ENCODE assay signal across 1 cellular context in the genomic region with DNA sequence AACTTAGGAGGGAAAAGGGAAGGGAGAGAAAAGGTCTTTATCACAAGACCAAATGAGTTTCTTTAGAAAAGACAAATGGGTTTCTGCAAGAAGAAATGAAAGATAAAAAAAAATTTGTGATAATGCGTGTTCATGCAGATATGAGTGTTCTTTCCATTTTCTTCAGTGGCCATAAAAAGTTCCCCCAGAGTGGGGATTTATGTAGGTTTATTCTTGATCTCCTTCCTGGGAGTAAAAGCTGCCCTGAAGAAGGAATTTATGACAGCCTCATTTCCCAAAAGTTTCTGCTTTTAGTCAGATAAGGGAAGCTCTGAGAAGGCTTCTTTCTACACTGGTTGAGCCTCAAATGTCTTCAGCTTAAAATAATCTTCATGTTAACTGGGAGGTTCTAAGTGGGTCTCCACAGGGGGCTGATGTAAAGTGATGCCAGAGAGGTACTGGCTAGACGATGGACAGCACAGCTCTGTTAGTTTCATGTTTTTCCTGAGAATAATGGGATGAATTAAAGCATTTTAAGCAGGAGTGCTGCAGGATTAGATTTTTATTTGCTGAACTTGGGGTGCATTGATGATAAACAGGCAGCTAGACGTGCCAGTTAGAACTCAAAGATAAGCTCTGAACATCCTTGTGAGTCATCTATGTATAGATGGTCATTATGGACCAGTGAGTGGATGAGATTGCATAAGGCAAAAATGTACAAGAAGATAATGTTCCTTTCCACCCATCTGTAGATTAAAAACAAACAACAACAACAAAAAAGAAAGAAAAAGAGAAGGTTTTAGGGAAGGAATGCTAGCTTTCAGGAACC.
TF ChIP-seq lines count a peak whose summit lies in the region.

No MANE protein-coding gene starts in this region.

TF ChIP-seq in K562, 482 proteins besides CTCF, POLR2A, EP300 and RAD21 (continued from another document and continues in another):
- TF ChIP-seq, protein P1, sequence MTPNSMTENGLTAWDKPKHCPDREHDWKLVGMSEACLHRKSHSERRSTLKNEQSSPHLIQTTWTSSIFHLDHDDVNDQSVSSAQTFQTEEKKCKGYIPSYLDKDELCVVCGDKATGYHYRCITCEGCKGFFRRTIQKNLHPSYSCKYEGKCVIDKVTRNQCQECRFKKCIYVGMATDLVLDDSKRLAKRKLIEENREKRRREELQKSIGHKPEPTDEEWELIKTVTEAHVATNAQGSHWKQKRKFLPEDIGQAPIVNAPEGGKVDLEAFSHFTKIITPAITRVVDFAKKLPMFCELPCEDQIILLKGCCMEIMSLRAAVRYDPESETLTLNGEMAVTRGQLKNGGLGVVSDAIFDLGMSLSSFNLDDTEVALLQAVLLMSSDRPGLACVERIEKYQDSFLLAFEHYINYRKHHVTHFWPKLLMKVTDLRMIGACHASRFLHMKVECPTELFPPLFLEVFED (CRISPR knock-in tag; conservative IDR thresholded peaks at IDR 0.05), result no peak
- TF ChIP-seq, protein P2, sequence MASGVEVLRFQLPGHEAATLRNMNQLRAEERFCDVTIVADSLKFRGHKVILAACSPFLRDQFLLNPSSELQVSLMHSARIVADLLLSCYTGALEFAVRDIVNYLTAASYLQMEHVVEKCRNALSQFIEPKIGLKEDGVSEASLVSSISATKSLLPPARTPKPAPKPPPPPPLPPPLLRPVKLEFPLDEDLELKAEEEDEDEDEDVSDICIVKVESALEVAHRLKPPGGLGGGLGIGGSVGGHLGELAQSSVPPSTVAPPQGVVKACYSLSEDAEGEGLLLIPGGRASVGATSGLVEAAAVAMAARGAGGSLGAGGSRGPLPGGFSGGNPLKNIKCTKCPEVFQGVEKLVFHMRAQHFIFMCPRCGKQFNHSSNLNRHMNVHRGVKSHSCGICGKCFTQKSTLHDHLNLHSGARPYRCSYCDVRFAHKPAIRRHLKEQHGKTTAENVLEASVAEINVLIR (CRISPR knock-in tag; IDR thresholded peaks at IDR 0.05), result no peak
- no peak for TF ChIP-seq ESRRB (CRISPR knock-in tag; IDR thresholded peaks at IDR 0.05; ENCODE audit: borderline replicate concordance)
- TF ChIP-seq, protein P3, sequence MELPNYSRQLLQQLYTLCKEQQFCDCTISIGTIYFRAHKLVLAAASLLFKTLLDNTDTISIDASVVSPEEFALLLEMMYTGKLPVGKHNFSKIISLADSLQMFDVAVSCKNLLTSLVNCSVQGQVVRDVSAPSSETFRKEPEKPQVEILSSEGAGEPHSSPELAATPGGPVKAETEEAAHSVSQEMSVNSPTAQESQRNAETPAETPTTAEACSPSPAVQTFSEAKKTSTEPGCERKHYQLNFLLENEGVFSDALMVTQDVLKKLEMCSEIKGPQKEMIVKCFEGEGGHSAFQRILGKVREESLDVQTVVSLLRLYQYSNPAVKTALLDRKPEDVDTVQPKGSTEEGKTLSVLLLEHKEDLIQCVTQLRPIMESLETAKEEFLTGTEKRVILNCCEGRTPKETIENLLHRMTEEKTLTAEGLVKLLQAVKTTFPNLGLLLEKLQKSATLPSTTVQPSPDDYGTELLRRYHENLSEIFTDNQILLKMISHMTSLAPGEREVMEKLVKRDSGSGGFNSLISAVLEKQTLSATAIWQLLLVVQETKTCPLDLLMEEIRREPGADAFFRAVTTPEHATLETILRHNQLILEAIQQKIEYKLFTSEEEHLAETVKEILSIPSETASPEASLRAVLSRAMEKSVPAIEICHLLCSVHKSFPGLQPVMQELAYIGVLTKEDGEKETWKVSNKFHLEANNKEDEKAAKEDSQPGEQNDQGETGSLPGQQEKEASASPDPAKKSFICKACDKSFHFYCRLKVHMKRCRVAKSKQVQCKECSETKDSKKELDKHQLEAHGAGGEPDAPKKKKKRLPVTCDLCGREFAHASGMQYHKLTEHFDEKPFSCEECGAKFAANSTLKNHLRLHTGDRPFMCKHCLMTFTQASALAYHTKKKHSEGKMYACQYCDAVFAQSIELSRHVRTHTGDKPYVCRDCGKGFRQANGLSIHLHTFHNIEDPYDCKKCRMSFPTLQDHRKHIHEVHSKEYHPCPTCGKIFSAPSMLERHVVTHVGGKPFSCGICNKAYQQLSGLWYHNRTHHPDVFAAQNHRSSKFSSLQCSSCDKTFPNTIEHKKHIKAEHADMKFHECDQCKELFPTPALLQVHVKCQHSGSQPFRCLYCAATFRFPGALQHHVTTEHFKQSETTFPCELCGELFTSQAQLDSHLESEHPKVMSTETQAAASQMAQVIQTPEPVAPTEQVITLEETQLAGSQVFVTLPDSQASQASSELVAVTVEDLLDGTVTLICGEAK (IDR thresholded peaks at IDR 0.05), result no peak
- TF ChIP-seq, protein P3 (CRISPR knock-in tag; IDR thresholded peaks at IDR 0.05), result no peak
- TF ChIP-seq RFX7 (CRISPR knock-in tag; IDR thresholded peaks at IDR 0.05), result no peak
- TF ChIP-seq NCOR1 (IDR thresholded peaks at IDR 0.05), result peak; percentile 55; the same call in 1 of the 2 replicates
- TF ChIP-seq PURB (CRISPR knock-in tag; IDR thresholded peaks at IDR 0.05; ENCODE audit: low read depth), result no peak
- TF ChIP-seq KDM4B (IDR thresholded peaks at IDR 0.05; ENCODE audit: borderline replicate concordance in 2 of 2, low read depth in 1 of 2), result no peak
- TF ChIP-seq ZNF124 (CRISPR knock-in tag; IDR thresholded peaks at IDR 0.05), result no peak
- TF ChIP-seq RCOR1 (IDR thresholded peaks at IDR 0.05; ENCODE audit: borderline replicate concordance in 1 of 2, low read depth in 2 of 2, low read length in 2 of 2), result peak in 1 of 2 experiments; percentile 88; a peak in 2 of 4 replicates
- TF ChIP-seq DPF2 (IDR thresholded peaks at IDR 0.05), result peak; percentile 56
- no peak for TF ChIP-seq YBX1 (IDR thresholded peaks at IDR 0.05)
- TF ChIP-seq, protein P4, sequence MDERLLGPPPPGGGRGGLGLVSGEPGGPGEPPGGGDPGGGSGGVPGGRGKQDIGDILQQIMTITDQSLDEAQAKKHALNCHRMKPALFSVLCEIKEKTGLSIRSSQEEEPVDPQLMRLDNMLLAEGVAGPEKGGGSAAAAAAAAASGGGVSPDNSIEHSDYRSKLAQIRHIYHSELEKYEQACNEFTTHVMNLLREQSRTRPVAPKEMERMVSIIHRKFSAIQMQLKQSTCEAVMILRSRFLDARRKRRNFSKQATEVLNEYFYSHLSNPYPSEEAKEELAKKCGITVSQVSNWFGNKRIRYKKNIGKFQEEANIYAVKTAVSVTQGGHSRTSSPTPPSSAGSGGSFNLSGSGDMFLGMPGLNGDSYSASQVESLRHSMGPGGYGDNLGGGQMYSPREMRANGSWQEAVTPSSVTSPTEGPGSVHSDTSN (CRISPR knock-in tag; IDR thresholded peaks at IDR 0.05; ENCODE audit: low read depth), result no peak
- TF ChIP-seq, protein P4 (tag; conservative IDR thresholded peaks at IDR 0.05; ENCODE audit: low read depth), result 0 out of 2 replicates have a peak, but pooled peaks have one; percentile 22
- TF ChIP-seq ZNF263 (CRISPR knock-in tag; IDR thresholded peaks at IDR 0.05; ENCODE audit: borderline replicate concordance), result no peak
- TF ChIP-seq CBFA2T3 (IDR thresholded peaks at IDR 0.05), result peak; percentile 89
- TF ChIP-seq KDM1A (IDR thresholded peaks at IDR 0.05), result peak; percentile 88 to 89
- no peak for TF ChIP-seq MYNN (IDR thresholded peaks at IDR 0.05)
- TF ChIP-seq MYNN (CRISPR knock-in tag; IDR thresholded peaks at IDR 0.05), result no peak
- TF ChIP-seq, protein P5, sequence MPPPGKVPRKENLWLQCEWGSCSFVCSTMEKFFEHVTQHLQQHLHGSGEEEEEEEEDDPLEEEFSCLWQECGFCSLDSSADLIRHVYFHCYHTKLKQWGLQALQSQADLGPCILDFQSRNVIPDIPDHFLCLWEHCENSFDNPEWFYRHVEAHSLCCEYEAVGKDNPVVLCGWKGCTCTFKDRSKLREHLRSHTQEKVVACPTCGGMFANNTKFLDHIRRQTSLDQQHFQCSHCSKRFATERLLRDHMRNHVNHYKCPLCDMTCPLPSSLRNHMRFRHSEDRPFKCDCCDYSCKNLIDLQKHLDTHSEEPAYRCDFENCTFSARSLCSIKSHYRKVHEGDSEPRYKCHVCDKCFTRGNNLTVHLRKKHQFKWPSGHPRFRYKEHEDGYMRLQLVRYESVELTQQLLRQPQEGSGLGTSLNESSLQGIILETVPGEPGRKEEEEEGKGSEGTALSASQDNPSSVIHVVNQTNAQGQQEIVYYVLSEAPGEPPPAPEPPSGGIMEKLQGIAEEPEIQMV (tag; conservative IDR thresholded peaks at IDR 0.05; ENCODE audit: low read depth), result no peak
- TF ChIP-seq, protein P6, sequence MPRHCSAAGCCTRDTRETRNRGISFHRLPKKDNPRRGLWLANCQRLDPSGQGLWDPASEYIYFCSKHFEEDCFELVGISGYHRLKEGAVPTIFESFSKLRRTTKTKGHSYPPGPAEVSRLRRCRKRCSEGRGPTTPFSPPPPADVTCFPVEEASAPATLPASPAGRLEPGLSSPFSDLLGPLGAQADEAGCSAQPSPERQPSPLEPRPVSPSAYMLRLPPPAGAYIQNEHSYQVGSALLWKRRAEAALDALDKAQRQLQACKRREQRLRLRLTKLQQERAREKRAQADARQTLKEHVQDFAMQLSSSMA (CRISPR knock-in tag; IDR thresholded peaks at IDR 0.05), result no peak
- TF ChIP-seq, protein P7, sequence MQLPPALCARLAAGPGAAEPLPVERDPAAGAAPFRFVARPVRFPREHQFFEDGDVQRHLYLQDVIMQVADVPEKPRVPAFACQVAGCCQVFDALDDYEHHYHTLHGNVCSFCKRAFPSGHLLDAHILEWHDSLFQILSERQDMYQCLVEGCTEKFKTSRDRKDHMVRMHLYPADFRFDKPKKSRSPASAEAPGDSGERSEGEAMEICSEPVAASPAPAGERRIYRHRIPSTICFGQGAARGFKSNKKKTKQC (CRISPR knock-in tag; IDR thresholded peaks at IDR 0.05), result no peak
- TF ChIP-seq, protein P8, sequence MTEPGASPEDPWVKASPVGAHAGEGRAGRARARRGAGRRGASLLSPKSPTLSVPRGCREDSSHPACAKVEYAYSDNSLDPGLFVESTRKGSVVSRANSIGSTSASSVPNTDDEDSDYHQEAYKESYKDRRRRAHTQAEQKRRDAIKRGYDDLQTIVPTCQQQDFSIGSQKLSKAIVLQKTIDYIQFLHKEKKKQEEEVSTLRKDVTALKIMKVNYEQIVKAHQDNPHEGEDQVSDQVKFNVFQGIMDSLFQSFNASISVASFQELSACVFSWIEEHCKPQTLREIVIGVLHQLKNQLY (CRISPR knock-in tag; conservative IDR thresholded peaks at IDR 0.05), result no peak
- TF ChIP-seq, protein P9, sequence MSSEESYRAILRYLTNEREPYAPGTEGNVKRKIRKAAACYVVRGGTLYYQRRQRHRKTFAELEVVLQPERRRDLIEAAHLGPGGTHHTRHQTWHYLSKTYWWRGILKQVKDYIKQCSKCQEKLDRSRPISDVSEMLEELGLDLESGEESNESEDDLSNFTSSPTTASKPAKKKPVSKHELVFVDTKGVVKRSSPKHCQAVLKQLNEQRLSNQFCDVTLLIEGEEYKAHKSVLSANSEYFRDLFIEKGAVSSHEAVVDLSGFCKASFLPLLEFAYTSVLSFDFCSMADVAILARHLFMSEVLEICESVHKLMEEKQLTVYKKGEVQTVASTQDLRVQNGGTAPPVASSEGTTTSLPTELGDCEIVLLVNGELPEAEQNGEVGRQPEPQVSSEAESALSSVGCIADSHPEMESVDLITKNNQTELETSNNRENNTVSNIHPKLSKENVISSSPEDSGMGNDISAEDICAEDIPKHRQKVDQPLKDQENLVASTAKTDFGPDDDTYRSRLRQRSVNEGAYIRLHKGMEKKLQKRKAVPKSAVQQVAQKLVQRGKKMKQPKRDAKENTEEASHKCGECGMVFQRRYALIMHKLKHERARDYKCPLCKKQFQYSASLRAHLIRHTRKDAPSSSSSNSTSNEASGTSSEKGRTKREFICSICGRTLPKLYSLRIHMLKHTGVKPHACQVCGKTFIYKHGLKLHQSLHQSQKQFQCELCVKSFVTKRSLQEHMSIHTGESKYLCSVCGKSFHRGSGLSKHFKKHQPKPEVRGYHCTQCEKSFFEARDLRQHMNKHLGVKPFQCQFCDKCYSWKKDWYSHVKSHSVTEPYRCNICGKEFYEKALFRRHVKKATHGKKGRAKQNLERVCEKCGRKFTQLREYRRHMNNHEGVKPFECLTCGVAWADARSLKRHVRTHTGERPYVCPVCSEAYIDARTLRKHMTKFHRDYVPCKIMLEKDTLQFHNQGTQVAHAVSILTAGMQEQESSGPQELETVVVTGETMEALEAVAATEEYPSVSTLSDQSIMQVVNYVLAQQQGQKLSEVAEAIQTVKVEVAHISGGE (CRISPR knock-in tag; IDR thresholded peaks at IDR 0.05), result no peak
- TF ChIP-seq XRCC4 (IDR thresholded peaks at IDR 0.05; ENCODE audit: extremely low read depth, insufficient read depth, insufficient read length), result no peak
- TF ChIP-seq CTBP1 (IDR thresholded peaks at IDR 0.05; ENCODE audit: borderline replicate concordance), result peak; percentile 85
- no peak for TF ChIP-seq SAFB2 (IDR thresholded peaks at IDR 0.05; ENCODE audit: borderline replicate concordance, low read depth, low read length, severe bottlenecking)
- peak; percentile 70; the same call in 1 of the 2 replicates for TF ChIP-seq TEAD4 (IDR thresholded peaks at IDR 0.05; ENCODE audit: low read length)
- no peak for TF ChIP-seq TEAD4 (CRISPR knock-in tag; IDR thresholded peaks at IDR 0.05; ENCODE audit: borderline replicate concordance)
